18 cellular contexts compared by ENCODE assay signal in genomic region chr21:31176725-31177124, GRCh38.
DNase-seq lines count a peak whose midpoint lies in the region; FAIRE-seq and TF ChIP-seq lines count a peak whose summit lies in the region.
"Had no signal": no experiment of that assay in that cellular context is flagged by ENCODE, and none has a peak within 500 bp of the region (broad histone marks: within the 10 kb centered on the region; RNA-seq: fewer than 3 reads in every experiment).

No MANE protein-coding gene starts in this region.

- intact Hi-C loops in colonic mucosa (cut with DNase I), result no loop called here

- H3K4me1 ChIP-seq in SJCRH30 (peaks cover 25% of the 10 kb centered on the region), colonic mucosa (no peaks in the 10 kb centered on the region)
- H3K4me1 ChIP-seq: ascending aorta, right lobe of liver had no signal

- no peaks in the 10 kb centered on the region for H3K9me3 ChIP-seq in SJCRH30 (replicated peaks)
- H3K9me3 ChIP-seq in colonic mucosa, result no peaks in the 10 kb centered on the region
- H3K9me3 ChIP-seq: ascending aorta, lower lobe of right lung, right lobe of liver had no signal

- H3K4me1 Mint-ChIP-seq in activated naive CD8-positive, alpha-beta T cell (ENCODE audit: low read depth), result peaks cover 71% of the 10 kb centered on the region
- peaks cover 46% of the 10 kb centered on the region for H3K4me1 Mint-ChIP-seq in activated naive CD8-positive, alpha-beta T cell treated with anti-CD3 and anti-CD28 coated beads for 36 hours
- peaks cover 80% of the 10 kb centered on the region for H3K4me1 Mint-ChIP-seq in stimulated activated naive CD8-positive, alpha-beta T cell treated with anti-CD3 and anti-CD28 coated beads, Interleukin-15, Interleukin-2, amounts not matched to agents 100 ng/mL and 50 ng/mL, for 24 hours (ENCODE audit: low read depth)
- H3K4me1 Mint-ChIP-seq in nephron progenitor cell, result peaks cover 38% of the 10 kb centered on the region

- peaks cover 5% of the 10 kb centered on the region for H3K36me3 Mint-ChIP-seq in activated naive CD8-positive, alpha-beta T cell
- peaks cover 9% of the 10 kb centered on the region for H3K36me3 Mint-ChIP-seq in activated naive CD8-positive, alpha-beta T cell treated with anti-CD3 and anti-CD28 coated beads for 36 hours
- H3K36me3 Mint-ChIP-seq in stimulated activated naive CD8-positive, alpha-beta T cell treated with anti-CD3 and anti-CD28 coated beads, Interleukin-15, Interleukin-2, amounts not matched to agents 100 ng/mL and 50 ng/mL, for 24 hours (ENCODE audit: low read depth), result peaks cover 44% of the 10 kb centered on the region
- peaks cover 21% of the 10 kb centered on the region for H3K36me3 Mint-ChIP-seq in nephron progenitor cell (ENCODE audit: low read depth)

- no peak for DNase-seq in activated naive CD8-positive, alpha-beta T cell treated with anti-CD3 and anti-CD28 coated beads for 36 hours
- DNase-seq in SJCRH30, result peak; percentile 52 to 64
- no peak for DNase-seq in colonic mucosa
- DNase-seq in frontal cortex (ENCODE audit: low spot score in 2 of 2), result no peak
- no peak for DNase-seq in stimulated activated naive CD4-positive, alpha-beta T cell treated with Interleukin-2 at 50 U/mL for 16 hours (lab: John Stamatoyannopoulos, UW)
- no peak for DNase-seq in nephron progenitor cell
- DNase-seq: endodermal cell; KG1; lower lobe of right lung; NCI-H1694; PC-3; right lobe of liver; stimulated activated naive B cell treated with anti-CD40 and anti-IgM and Interleukin-4, amounts not matched to agents 10 μg/mL and 1 μg/mL and 100 μg/mL, for 72 hours; trophoblast cell had no signal

- H3K27me3 ChIP-seq in SJCRH30 (no peaks in the 10 kb centered on the region), colonic mucosa (no peaks in the 10 kb centered on the region)
- H3K27me3 ChIP-seq: ascending aorta, right lobe of liver had no signal

- no peaks in the 10 kb centered on the region for H3K27me3 Mint-ChIP-seq in activated naive CD8-positive, alpha-beta T cell
- H3K27me3 Mint-ChIP-seq in activated naive CD8-positive, alpha-beta T cell treated with anti-CD3 and anti-CD28 coated beads for 36 hours, result no peaks in the 10 kb centered on the region
- H3K27me3 Mint-ChIP-seq in stimulated activated naive CD8-positive, alpha-beta T cell treated with anti-CD3 and anti-CD28 coated beads, Interleukin-15, Interleukin-2, amounts not matched to agents 100 ng/mL and 50 ng/mL, for 24 hours, result no peaks in the 10 kb centered on the region
- no peaks in the 10 kb centered on the region for H3K27me3 Mint-ChIP-seq in nephron progenitor cell (ENCODE audit: low read depth, poor library complexity)

- FAIRE-seq in frontal cortex (lab: Jason Lieb, UNC), result no peak
- FAIRE-seq: D721Med had no signal

- H3K36me3 ChIP-seq in SJCRH30 (no peaks in the 10 kb centered on the region), colonic mucosa (no peaks in the 10 kb centered on the region)
- H3K36me3 ChIP-seq: ascending aorta, lower lobe of right lung, right lobe of liver had no signal

- TF ChIP-seq CTCF in colonic mucosa (IDR thresholded peaks at IDR 0.05) (no peak), nephron progenitor cell (IDR thresholded peaks at IDR 0.05) (no peak)

- no peaks in the 10 kb centered on the region for H3K9me3 Mint-ChIP-seq in activated naive CD8-positive, alpha-beta T cell (ENCODE audit: low read depth)
- H3K9me3 Mint-ChIP-seq in activated naive CD8-positive, alpha-beta T cell treated with anti-CD3 and anti-CD28 coated beads for 36 hours, result no peaks in the 10 kb centered on the region
- H3K9me3 Mint-ChIP-seq in stimulated activated naive CD8-positive, alpha-beta T cell treated with anti-CD3 and anti-CD28 coated beads, Interleukin-15, Interleukin-2, amounts not matched to agents 100 ng/mL and 50 ng/mL, for 24 hours, result no peaks in the 10 kb centered on the region
- H3K9me3 Mint-ChIP-seq in nephron progenitor cell, result no peaks in the 10 kb centered on the region
- H3K9me3 Mint-ChIP-seq: endodermal cell; stimulated activated naive B cell treated with anti-CD40 and anti-IgM and Interleukin-4, amounts not matched to agents 10 μg/mL and 1 μg/mL and 100 μg/mL, for 72 hours had no signal

- H3K9ac ChIP-seq in colonic mucosa (ENCODE audit: low read depth in 2 of 2, low read length in 2 of 2), result no peak overlapping the region

- H3K27ac ChIP-seq in SJCRH30 (peak overlapping the region; percentile 69), colonic mucosa (peak overlapping the region; percentile 2)

- H3K4me3 ChIP-seq in SJCRH30 (no peak overlapping the region), colonic mucosa (no peak overlapping the region)
- H3K4me3 ChIP-seq: ascending aorta, lower lobe of right lung, right lobe of liver had no signal

- H3K4me3 Mint-ChIP-seq in activated naive CD8-positive, alpha-beta T cell, result peak overlapping the region; percentile 44
- H3K4me3 Mint-ChIP-seq in activated naive CD8-positive, alpha-beta T cell treated with anti-CD3 and anti-CD28 coated beads for 36 hours, result no peak overlapping the region
- H3K4me3 Mint-ChIP-seq in stimulated activated naive CD8-positive, alpha-beta T cell treated with anti-CD3 and anti-CD28 coated beads, Interleukin-15, Interleukin-2, amounts not matched to agents 100 ng/mL and 50 ng/mL, for 24 hours, result peak overlapping the region; percentile 47
- no peak overlapping the region for H3K4me3 Mint-ChIP-seq in nephron progenitor cell
- H3K4me3 Mint-ChIP-seq: endodermal cell; stimulated activated naive B cell treated with anti-CD40 and anti-IgM and Interleukin-4, amounts not matched to agents 10 μg/mL and 1 μg/mL and 100 μg/mL, for 72 hours had no signal

- H3K27ac Mint-ChIP-seq in activated naive CD8-positive, alpha-beta T cell, result peak overlapping the region; percentile 80
- no peak overlapping the region for H3K27ac Mint-ChIP-seq in activated naive CD8-positive, alpha-beta T cell treated with anti-CD3 and anti-CD28 coated beads for 36 hours
- peak overlapping the region; percentile 79 for H3K27ac Mint-ChIP-seq in stimulated activated naive CD8-positive, alpha-beta T cell treated with anti-CD3 and anti-CD28 coated beads, Interleukin-15, Interleukin-2, amounts not matched to agents 100 ng/mL and 50 ng/mL, for 24 hours
- H3K27ac Mint-ChIP-seq in nephron progenitor cell, result no peak overlapping the region
- H3K27ac Mint-ChIP-seq: endodermal cell; stimulated activated naive B cell treated with anti-CD40 and anti-IgM and Interleukin-4, amounts not matched to agents 10 μg/mL and 1 μg/mL and 100 μg/mL, for 72 hours had no signal

Comparison
In these comparisons a context has a peak if more than half of its experiments do, and no peak if none do; other contexts are left out.
1. H3K27ac Mint-ChIP-seq: peak in activated naive CD8-positive, alpha-beta T cell (single experiment) and stimulated activated naive CD8-positive, alpha-beta T cell treated with anti-CD3 and anti-CD28 coated beads, Interleukin-15, Interleukin-2, amounts not matched to agents 100 ng/mL and 50 ng/mL, for 24 hours (single experiment); none in activated naive CD8-positive, alpha-beta T cell treated with anti-CD3 and anti-CD28 coated beads for 36 hours (single experiment) and nephron progenitor cell (single experiment).
2. H3K4me3 Mint-ChIP-seq: peak in activated naive CD8-positive, alpha-beta T cell (single experiment) and stimulated activated naive CD8-positive, alpha-beta T cell treated with anti-CD3 and anti-CD28 coated beads, Interleukin-15, Interleukin-2, amounts not matched to agents 100 ng/mL and 50 ng/mL, for 24 hours (single experiment); none in activated naive CD8-positive, alpha-beta T cell treated with anti-CD3 and anti-CD28 coated beads for 36 hours (single experiment) and nephron progenitor cell (single experiment).
3. DNase-seq: peak in SJCRH30 (2 of 2); none in activated naive CD8-positive, alpha-beta T cell treated with anti-CD3 and anti-CD28 coated beads for 36 hours (single experiment), colonic mucosa (single experiment), frontal cortex (0 of 2), stimulated activated naive CD4-positive, alpha-beta T cell treated with Interleukin-2 at 50 U/mL for 16 hours (single experiment) and nephron progenitor cell (single experiment).